ENCODE assay signal across 16 cellular contexts in the genomic region with DNA sequence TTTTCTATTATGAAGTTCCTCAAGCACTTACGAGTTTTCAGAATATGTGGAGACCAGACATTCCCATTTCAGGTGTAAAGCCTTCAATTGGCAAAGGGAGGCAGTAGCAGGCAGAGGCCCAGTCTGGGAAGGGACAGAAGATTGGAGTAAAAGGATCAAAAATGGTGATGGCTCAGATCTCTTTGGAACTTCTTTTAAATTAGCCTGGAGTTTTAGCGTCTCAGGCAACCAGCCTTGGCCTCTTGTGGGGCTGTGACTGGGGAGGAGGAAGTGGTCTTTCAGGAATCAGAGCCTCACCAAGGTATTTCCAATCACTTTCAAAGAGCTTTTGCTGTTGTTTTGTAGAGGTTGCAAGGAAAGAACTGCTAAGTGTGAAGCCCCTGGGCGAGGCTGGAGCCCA.
"Had no signal": no experiment of that assay in that cellular context is flagged by ENCODE, and none has a peak within 500 bp of the region (broad histone marks: within the 10 kb centered on the region; RNA-seq: fewer than 3 reads in every experiment).

No MANE protein-coding gene starts in this region.

- H3K27me3 ChIP-seq: brain microvascular endothelial cell, sigmoid colon, spleen had no signal

- FAIRE-seq: endometrium had no signal

- DNase-seq: activated CD4-positive, alpha-beta T cell treated with anti-CD3 and anti-CD28 coated beads, Interleukin-2, amount 50 U/mL, for 1 hour; activated CD4-positive, CD25-positive, alpha-beta regulatory T cell treated with anti-CD3 and anti-CD28 coated beads, Interleukin-2, amount 50 U/mL, for 72 hours; activated CD8-positive, alpha-beta memory T cell treated with anti-CD3 and anti-CD28 coated beads, Interleukin-2, amount 50 U/mL, for 4 hours; activated naive CD4-positive, alpha-beta T cell treated with anti-CD3 and anti-CD28 coated beads for 36 hours; activated naive CD8-positive, alpha-beta T cell treated with anti-CD3 and anti-CD28 coated beads, Interleukin-2, amount 50 U/mL, for 24 hours; activated T-cell treated with anti-CD3 and anti-CD28 coated beads, Interleukin-2, amount 50 U/mL, for 4 hours; aorta; brain microvascular endothelial cell; natural killer cell; nucleus accumbens; sigmoid colon; spleen; stimulated activated naive B cell treated with anti-CD40 and anti-IgM and Interleukin-4, amounts not matched to agents 10 μg/mL and 1 μg/mL and 100 μg/mL, for 72 hours; T-helper 1 cell had no signal

- H3K36me3 ChIP-seq: brain microvascular endothelial cell, sigmoid colon, spleen had no signal

- H3K9me3 ChIP-seq: sigmoid colon, spleen had no signal

- H3K27ac ChIP-seq: brain microvascular endothelial cell, spleen had no signal

- H3K4me3 ChIP-seq: sigmoid colon, spleen had no signal

- ATAC-seq: activated naive CD8-positive, alpha-beta T cell treated with anti-CD3 and anti-CD28 coated beads, Interleukin-2, amount 50 U/mL, for 24 hours; activated T-cell treated with anti-CD3 and anti-CD28 coated beads, Interleukin-2, amount 50 U/mL, for 4 hours; esophagus mucosa; natural killer cell had no signal
